23 cellular contexts compared by ENCODE assay signal in the genomic region with DNA sequence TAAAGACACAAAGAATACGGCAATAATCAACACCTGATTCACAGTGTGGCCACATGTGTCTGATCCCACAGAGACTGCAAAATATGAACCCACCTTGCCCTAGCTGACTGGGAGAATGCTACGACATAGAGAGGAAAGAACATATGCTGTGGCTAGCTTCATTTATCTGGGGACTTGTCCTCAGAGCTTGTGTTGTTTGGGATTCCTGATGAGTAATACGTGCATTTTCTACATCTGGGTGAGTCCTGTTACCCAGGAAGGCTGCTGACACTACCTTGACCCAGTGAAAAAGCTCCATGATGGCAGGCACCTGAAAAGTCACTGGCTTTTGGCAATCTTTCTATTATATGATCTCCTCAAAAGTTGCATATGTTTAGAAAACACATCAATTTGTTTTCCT.
DNase-seq lines count a peak whose midpoint lies in the region; ATAC-seq and TF ChIP-seq lines count a peak whose summit lies in the region.
"Had no signal": no experiment of that assay in that cellular context is flagged by ENCODE, and none has a peak within 500 bp of the region (broad histone marks: within the 10 kb centered on the region; RNA-seq: fewer than 3 reads in every experiment).

No MANE protein-coding gene starts in this region.

- H3K27ac ChIP-seq in ACC112 (ENCODE audit: low read depth, low read length) (no peak overlapping the region), GM23248 (no peak overlapping the region), RWPE1 (no peak overlapping the region)
- H3K27ac ChIP-seq: HL-60, sigmoid colon, SJCRH30 had no signal

- H3K36me3 ChIP-seq in ACC112 (ENCODE audit: insufficient read depth, low read length) (no peaks in the 10 kb centered on the region), GM23248 (ENCODE audit: low read depth) (no peaks in the 10 kb centered on the region), mucosa of descending colon (ENCODE audit: low read depth) (no peaks in the 10 kb centered on the region)
- H3K36me3 ChIP-seq: sigmoid colon, SJCRH30 had no signal

- H3K4me1 ChIP-seq in ACC112 (ENCODE audit: control insufficient read depth, insufficient read depth, low read length, unreplicated experiment) (no peaks in the 10 kb centered on the region), GM23248 (ENCODE audit: insufficient read depth) (no peaks in the 10 kb centered on the region), mucosa of descending colon (ENCODE audit: low read depth) (no peaks in the 10 kb centered on the region)
- H3K4me1 ChIP-seq: sigmoid colon, SJCRH30 had no signal

- CTCF ChIA-PET in RWPE1 (lab: Yijun Ruan, JAX), result no interaction called here

- H2AFZ ChIP-seq in ACC112 (ENCODE audit: low read length, unreplicated experiment), result peak overlapping the region; percentile 20
- no peak overlapping the region for H2AFZ ChIP-seq in GM23248

- peak; percentile 16 for DNase-seq in GM23248
- peak; percentile 1 for DNase-seq in RWPE1 (ENCODE audit: low spot score)
- DNase-seq in foreskin fibroblast, result peak; percentile 3 to 16
- no peak for DNase-seq in stimulated activated CD8-positive, alpha-beta memory T cell treated with anti-CD3 and anti-CD28 coated beads, Interleukin-4, amount 100 ng/mL, for 48 hours
- no peak for DNase-seq in mucosa of descending colon
- DNase-seq in globus pallidus (ENCODE audit: low spot score), result no peak
- DNase-seq: activated CD4-positive, CD25-positive, alpha-beta regulatory T cell; activated CD8-positive, alpha-beta T cell treated with anti-CD3 and anti-CD28 coated beads for 36 hours; activated naive CD4-positive, alpha-beta T cell treated with anti-CD3 and anti-CD28 coated beads for 36 hours; activated T-cell treated with anti-CD3 and anti-CD28 coated beads, Interleukin-2, amount 50 U/mL, for 1 hour; anterior cingulate cortex; erythroblast; glutamatergic neuron; left colon; MV-4-11; naive thymus-derived CD8-positive, alpha-beta T cell; NCI-H187; NCI-H82; sigmoid colon; SJCRH30 had no signal

- H4K20me1 ChIP-seq in GM23248 (ENCODE audit: insufficient read depth), result no peaks in the 10 kb centered on the region

- H3K9ac ChIP-seq in GM23248, result no peak overlapping the region

- no peaks in the 10 kb centered on the region for H3F3A ChIP-seq in GM23248 (ENCODE audit: insufficient read depth)

- no peaks in the 10 kb centered on the region for H3K9me3 ChIP-seq in GM23248 (ENCODE audit: low read depth)
- no peaks in the 10 kb centered on the region for H3K9me3 ChIP-seq in mucosa of descending colon
- H3K9me3 ChIP-seq: sigmoid colon, SJCRH30 had no signal

- H3K9me2 ChIP-seq in GM23248 (ENCODE audit: insufficient read depth), result no peaks in the 10 kb centered on the region

- no peak for ATAC-seq in GM18858 (IDR thresholded peaks at IDR 0.05; ENCODE audit: unreplicated experiment)
- ATAC-seq in mucosa of descending colon, result no peak
- ATAC-seq: activated CD8-positive, alpha-beta T cell treated with anti-CD3 and anti-CD28 coated beads for 36 hours; left colon; naive thymus-derived CD8-positive, alpha-beta T cell had no signal

- H3K27me3 ChIP-seq in ACC112 (ENCODE audit: insufficient read depth, low read length) (no peaks in the 10 kb centered on the region), GM23248 (replicated peaks; ENCODE audit: insufficient read depth) (no peaks in the 10 kb centered on the region)
- H3K27me3 ChIP-seq: sigmoid colon, SJCRH30 had no signal

- in situ Hi-C loops in GM23248 (cut with MboI), result no loop called here

- 77 to 82% methylated on average over 3 of the region's 3 CpGs for WGBS in GM23248 (ENCODE audit: low coverage in 1 of 2, low lambda C conversion rate in 2 of 2, missing lambda C conversion rate in 2 of 2), 2 experiments

- H3K79me2 ChIP-seq in ACC112 (ENCODE audit: control insufficient read depth, insufficient read depth, low read length, unreplicated experiment) (no peaks in the 10 kb centered on the region), GM23248 (ENCODE audit: insufficient read depth) (no peaks in the 10 kb centered on the region)

- TF ChIP-seq CTCF in RWPE1 (conservative IDR thresholded peaks at IDR 0.05; ENCODE audit: low read depth) (no peak), foreskin fibroblast (IDR thresholded peaks at IDR 0.05; ENCODE audit: low read depth, low read length) (no peak), mucosa of descending colon (IDR thresholded peaks at IDR 0.05) (no peak)

- POLR2A ChIA-PET in RWPE1 (lab: Yijun Ruan, JAX; ENCODE audit: low non-redundant PET), result no interaction called here

- intact Hi-C loops in mucosa of descending colon (cut with DNase I, micrococcal nuclease), result no loop called here

- no peak overlapping the region for H3K4me2 ChIP-seq in GM23248 (ENCODE audit: unreplicated experiment)

- H3K4me3 ChIP-seq in ACC112 (ENCODE audit: low read depth, low read length), result peak overlapping the region; percentile 66
- H3K4me3 ChIP-seq in GM23248, result no peak overlapping the region
- no peak overlapping the region for H3K4me3 ChIP-seq in foreskin fibroblast (ENCODE audit: low read depth in 1 of 2, low read length in 2 of 2)
- H3K4me3 ChIP-seq in mucosa of descending colon, result no peak overlapping the region
- H3K4me3 ChIP-seq: sigmoid colon, SJCRH30 had no signal

Comparison
In these comparisons a context has a peak if more than half of its experiments do, and no peak if none do; other contexts are left out.
1. DNase-seq: peak in GM23248 (single experiment), RWPE1 (single experiment) and foreskin fibroblast (2 of 2); none in stimulated activated CD8-positive, alpha-beta memory T cell treated with anti-CD3 and anti-CD28 coated beads, Interleukin-4, amount 100 ng/mL, for 48 hours (single experiment), mucosa of descending colon (0 of 3) and globus pallidus (single experiment).